8 cellular contexts compared by ENCODE assay signal in the genomic region with DNA sequence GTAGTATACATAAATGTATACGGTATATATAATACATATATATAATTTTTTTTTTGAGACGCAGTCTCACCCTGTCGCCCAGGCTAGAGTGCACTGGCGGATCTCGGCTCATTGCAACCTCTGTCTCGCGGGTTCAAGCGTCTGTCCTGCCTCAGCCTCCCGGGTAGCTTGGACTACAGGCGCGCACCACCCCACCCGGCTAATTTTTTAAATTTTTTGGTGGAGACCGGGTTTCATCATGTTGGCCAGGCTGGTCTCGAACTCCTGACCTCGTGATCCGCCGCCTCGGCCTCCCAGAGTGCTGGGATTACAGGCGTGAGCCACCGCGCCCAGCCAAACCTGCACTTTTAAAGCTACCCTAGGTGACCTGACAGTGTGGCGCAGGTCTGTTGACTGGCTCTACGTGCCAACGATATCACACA. TPM values are rescaled to one million over a fixed set of nuclear protein-coding genes. Genes with fewer than 3 reads are reported as not detected.
DNase-seq lines count a peak whose midpoint lies in the region; ATAC-seq and TF ChIP-seq lines count a peak whose summit lies in the region.

No MANE protein-coding gene starts in this region.

- H3K27ac ChIP-seq in caudate nucleus (ENCODE audit: low read depth, low read length) (peak overlapping the region; percentile 24), muscle layer of duodenum (ENCODE audit: low read length) (peak overlapping the region; percentile 45)

- H3K4me3 ChIP-seq in AG09309 (ENCODE audit: control insufficient read depth, low read depth, low read length), result peak overlapping the region; percentile 54
- H3K4me3 ChIP-seq in muscle layer of duodenum (ENCODE audit: low read depth in 1 of 2, low read length in 2 of 2), result peak overlapping the region; percentile 64 to 83

- no peaks in the 10 kb centered on the region for H3K9me3 ChIP-seq in muscle layer of duodenum (ENCODE audit: control insufficient read depth in 1 of 2, low read length in 2 of 2)

- H3K4me1 ChIP-seq in muscle layer of duodenum (ENCODE audit: control insufficient read depth in 1 of 2, insufficient read depth in 2 of 2, low read length in 2 of 2), result peaks cover 4 to 9% of the 10 kb centered on the region in 2 donors

- no peaks in the 10 kb centered on the region for H3K27me3 ChIP-seq in muscle layer of duodenum (ENCODE audit: low read depth, low read length)

- ATAC-seq in HG03521 (IDR thresholded peaks at IDR 0.05; ENCODE audit: unreplicated experiment), result peak; percentile 10

- no peak for TF ChIP-seq CTCF in AG09309 (IDR thresholded peaks at IDR 0.05; ENCODE audit: control insufficient read depth, insufficient read depth, low read depth, low read length, missing control alignments)

- in situ Hi-C loops in G401 (cut with HindIII; ENCODE audit: low sequenced_read_pairs), result no loop called here

- H3K36me3 ChIP-seq in muscle layer of duodenum (ENCODE audit: control insufficient read depth in 1 of 2, insufficient read depth in 2 of 2, low read length in 2 of 2), result peaks cover 0 to 5% of the 10 kb centered on the region in 2 donors

- DNase-seq in AG09309 (ENCODE audit: low read depth) (no peak), caudate nucleus (lab: John Stamatoyannopoulos, UW) (no peak), NCI-H1105 (lab: John Stamatoyannopoulos, UW) (no peak), NCI-H510A treated with DMSO at 0.1 percent for 48 hours (lab: John Stamatoyannopoulos, UW) (no peak), SHP77 (lab: John Stamatoyannopoulos, UW) (no peak), G401 (ENCODE audit: low spot score) (no peak)

RNA-seq across cellular contexts. Expression of gene PAM16, which starts 0.7 kb away (rescaled TPM):
- 68.3 and 83.9 TPM in 2 replicates for total RNA-seq in G401 (2014; rRNA removed; shearing (Covaris generic))

RNA-seq across cellular contexts. Expression of gene VASN, which starts 21.3 kb away (rescaled TPM):
- 9.9 and 14.4 TPM in 2 replicates for total RNA-seq in G401 (2014; rRNA removed; shearing (Covaris generic))

RNA-seq across cellular contexts. Expression of gene GLIS2, which starts 34.5 kb away (rescaled TPM):
- total RNA-seq in G401 (2014; rRNA removed; shearing (Covaris generic)), result 0.44 and 0.80 TPM in 2 replicates
